Comparison of ENCODE assay signal across 8 cellular contexts in the genomic region with DNA sequence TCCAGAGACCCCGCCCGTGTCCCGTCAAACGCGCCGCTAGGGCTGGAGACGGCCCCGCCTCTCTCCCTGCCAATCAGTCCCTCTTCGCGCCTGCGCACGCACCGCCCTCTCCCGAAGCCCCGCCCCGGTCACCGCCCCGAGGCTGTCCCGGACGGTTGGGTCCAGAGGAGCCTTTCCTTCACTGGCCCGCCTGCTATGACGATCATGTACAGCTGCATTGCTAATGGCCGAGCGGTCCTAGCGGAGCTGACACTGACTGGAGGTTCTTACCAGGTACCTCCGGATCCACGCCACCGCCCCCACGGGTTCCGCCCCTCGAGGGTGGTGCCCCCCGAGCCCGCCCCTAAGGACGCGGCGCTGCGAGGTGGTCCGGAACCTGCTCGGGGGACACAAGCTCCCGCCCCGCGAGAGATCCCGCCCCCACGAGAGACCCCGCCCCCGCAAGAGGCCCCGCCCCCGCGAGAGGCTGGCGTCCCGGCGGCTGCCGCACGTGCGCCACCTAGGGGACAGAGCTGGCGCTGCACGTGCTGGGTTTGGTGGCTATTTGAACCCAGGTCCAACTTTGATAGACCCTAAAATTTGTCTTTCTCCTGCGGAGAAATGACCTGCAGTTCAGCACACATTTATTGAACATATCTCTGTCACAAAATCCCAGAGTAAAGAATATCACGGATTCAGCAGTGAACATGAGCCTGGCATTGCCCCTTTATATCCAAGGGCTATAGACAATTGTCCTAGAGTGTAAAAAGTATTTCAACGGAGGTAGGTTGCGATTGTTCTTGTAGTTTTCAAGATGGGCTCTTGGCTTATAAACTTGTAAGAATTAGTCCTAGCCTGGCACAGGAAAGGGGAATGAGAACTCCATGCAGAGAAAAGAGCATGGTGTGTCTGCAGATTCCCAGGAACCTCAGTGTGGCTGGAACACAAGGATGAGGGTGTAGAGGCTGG.
DNase-seq lines count a peak whose midpoint lies in the region; ATAC-seq and TF ChIP-seq lines count a peak whose summit lies in the region.

No MANE protein-coding gene starts in this region.

- peak overlapping the region; percentile 58 for H3K4me3 ChIP-seq in GM06990 (replicated peaks; ENCODE audit: low read depth, low read length)
- H3K4me3 ChIP-seq in testis: peak overlapping the region; percentile 49 to 58

- peak overlapping the region; percentile 80 to 83 for H3K27ac ChIP-seq in testis

- peaks cover 16% of the 10 kb centered on the region for H3K4me1 Mint-ChIP-seq in activated naive CD8-positive, alpha-beta T cell (ENCODE audit: low read depth)
- peaks cover 3% of the 10 kb centered on the region for H3K4me1 Mint-ChIP-seq in glutamatergic neuron (ENCODE audit: low read depth, unreplicated experiment)

- no peaks in the 10 kb centered on the region for H3K9me3 Mint-ChIP-seq in activated naive CD8-positive, alpha-beta T cell (ENCODE audit: low read depth)
- peaks cover 2% of the 10 kb centered on the region for H3K9me3 Mint-ChIP-seq in glutamatergic neuron (ENCODE audit: unreplicated experiment)

- H3K27me3 Mint-ChIP-seq in activated naive CD8-positive, alpha-beta T cell: no peaks in the 10 kb centered on the region
- H3K27me3 Mint-ChIP-seq in glutamatergic neuron (ENCODE audit: unreplicated experiment): peaks cover 2% of the 10 kb centered on the region

- DNase-seq in GM06990 (ENCODE audit: extremely low read depth, insufficient read length): peak; percentile 97
- peak; percentile 97 for DNase-seq in NCI-H1092 treated with DMSO at 0.1 percent for 48 hours (lab: John Stamatoyannopoulos, UW)
- DNase-seq in glutamatergic neuron: peak; percentile 100
- DNase-seq in omental fat pad (ENCODE audit: low spot score): peak; percentile 96
- peak; percentile 99 for DNase-seq in testis

- H3K36me3 ChIP-seq in GM06990 (ENCODE audit: control insufficient read depth, insufficient read depth, low read length): no peaks in the 10 kb centered on the region
- H3K36me3 ChIP-seq in testis (ENCODE audit: low read depth, missing control alignments): no peaks in the 10 kb centered on the region

- no peak for TF ChIP-seq POLR2A in testis (IDR thresholded peaks at IDR 0.05)

- 2 to 10% methylated on average over 18 to 51 of the region's 61 CpGs for WGBS in testis, 2 donors

- ATAC-seq in HG02623 (IDR thresholded peaks at IDR 0.05; ENCODE audit: unreplicated experiment) (peak; percentile 99), SK-N-SH treated with all-trans-retinoic acid at 6 μM for 48 hours (peak; percentile 100), omental fat pad (ENCODE audit: low FRiP score) (peak; percentile 100)

- H3K27me3 ChIP-seq in GM06990 (replicated peaks; ENCODE audit: control insufficient read depth, insufficient read depth, low read length) (no peaks in the 10 kb centered on the region; the same call in 1 of the 2 replicates), testis (no peaks in the 10 kb centered on the region)

- peak overlapping the region; percentile 87 for H3K4me3 Mint-ChIP-seq in activated naive CD8-positive, alpha-beta T cell
- H3K4me3 Mint-ChIP-seq in glutamatergic neuron (ENCODE audit: unreplicated experiment): peak overlapping the region; percentile 92

- peak overlapping the region; percentile 16 for H3K27ac Mint-ChIP-seq in activated naive CD8-positive, alpha-beta T cell
- H3K27ac Mint-ChIP-seq in glutamatergic neuron (ENCODE audit: unreplicated experiment): no peak overlapping the region

- H3K9me3 ChIP-seq in testis: no peaks in the 10 kb centered on the region

- TF ChIP-seq CTCF in GM06990 (IDR thresholded peaks at IDR 0.05; ENCODE audit: insufficient read depth, low read length, poor library complexity, severe bottlenecking) (peak; percentile 88), glutamatergic neuron (IDR thresholded peaks at IDR 0.05; ENCODE audit: partially characterized antibody, unreplicated experiment) (peak; percentile 99), omental fat pad (IDR thresholded peaks at IDR 0.05) (no peak), testis (IDR thresholded peaks at IDR 0.05) (peak; percentile 13 to 99 (median 74))

- intact Hi-C loops in testis (cut with DNase I; ENCODE audit: low total_unique reads): no loop called here

- no peaks in the 10 kb centered on the region for H3K4me1 ChIP-seq in testis

- H3K36me3 Mint-ChIP-seq in activated naive CD8-positive, alpha-beta T cell: no peaks in the 10 kb centered on the region
- H3K36me3 Mint-ChIP-seq in glutamatergic neuron (ENCODE audit: unreplicated experiment): no peaks in the 10 kb centered on the region

TF ChIP-seq in SK-N-SH treated with all-trans-retinoic acid at 6 μM for 48 hours, 23 proteins besides CTCF, POLR2A, EP300 and RAD21:
- TF ChIP-seq RARB (CRISPR knock-in tag; IDR thresholded peaks at IDR 0.05) (no peak), TOX (CRISPR knock-in tag; IDR thresholded peaks at IDR 0.05; ENCODE audit: borderline replicate concordance) (no peak), ZNF8 (CRISPR knock-in tag; IDR thresholded peaks at IDR 0.05) (no peak), ZNF70 (CRISPR knock-in tag; IDR thresholded peaks at IDR 0.05) (no peak)
- TF ChIP-seq, protein P1, sequence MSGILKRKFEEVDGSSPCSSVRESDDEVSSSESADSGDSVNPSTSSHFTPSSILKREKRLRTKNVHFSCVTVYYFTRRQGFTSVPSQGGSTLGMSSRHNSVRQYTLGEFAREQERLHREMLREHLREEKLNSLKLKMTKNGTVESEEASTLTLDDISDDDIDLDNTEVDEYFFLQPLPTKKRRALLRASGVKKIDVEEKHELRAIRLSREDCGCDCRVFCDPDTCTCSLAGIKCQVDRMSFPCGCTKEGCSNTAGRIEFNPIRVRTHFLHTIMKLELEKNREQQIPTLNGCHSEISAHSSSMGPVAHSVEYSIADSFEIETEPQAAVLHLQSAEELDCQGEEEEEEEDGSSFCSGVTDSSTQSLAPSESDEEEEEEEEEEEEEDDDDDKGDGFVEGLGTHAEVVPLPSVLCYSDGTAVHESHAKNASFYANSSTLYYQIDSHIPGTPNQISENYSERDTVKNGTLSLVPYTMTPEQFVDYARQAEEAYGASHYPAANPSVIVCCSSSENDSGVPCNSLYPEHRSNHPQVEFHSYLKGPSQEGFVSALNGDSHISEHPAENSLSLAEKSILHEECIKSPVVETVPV (CRISPR knock-in tag; IDR thresholded peaks at IDR 0.05): no peak
- TF ChIP-seq, protein P2, sequence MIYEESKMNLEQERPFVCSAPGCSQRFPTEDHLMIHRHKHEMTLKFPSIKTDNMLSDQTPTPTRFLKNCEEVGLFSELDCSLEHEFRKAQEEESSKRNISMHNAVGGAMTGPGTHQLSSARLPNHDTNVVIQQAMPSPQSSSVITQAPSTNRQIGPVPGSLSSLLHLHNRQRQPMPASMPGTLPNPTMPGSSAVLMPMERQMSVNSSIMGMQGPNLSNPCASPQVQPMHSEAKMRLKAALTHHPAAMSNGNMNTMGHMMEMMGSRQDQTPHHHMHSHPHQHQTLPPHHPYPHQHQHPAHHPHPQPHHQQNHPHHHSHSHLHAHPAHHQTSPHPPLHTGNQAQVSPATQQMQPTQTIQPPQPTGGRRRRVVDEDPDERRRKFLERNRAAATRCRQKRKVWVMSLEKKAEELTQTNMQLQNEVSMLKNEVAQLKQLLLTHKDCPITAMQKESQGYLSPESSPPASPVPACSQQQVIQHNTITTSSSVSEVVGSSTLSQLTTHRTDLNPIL (CRISPR knock-in tag; IDR thresholded peaks at IDR 0.05; ENCODE audit: low read depth): no peak

Comparison
In these comparisons a context has a peak if more than half of its experiments do, and no peak if none do; other contexts are left out.
1. Peak in every context shown above with its lines: DNase-seq, ATAC-seq, H3K4me3 ChIP-seq and H3K27ac ChIP-seq.
2. CTCF ChIP-seq: peak in GM06990 (single experiment), glutamatergic neuron (single experiment) and testis (3 of 3); none in omental fat pad (0 of 3).